Comparison of ENCODE assay signal across 20 cellular contexts in the genomic region with DNA sequence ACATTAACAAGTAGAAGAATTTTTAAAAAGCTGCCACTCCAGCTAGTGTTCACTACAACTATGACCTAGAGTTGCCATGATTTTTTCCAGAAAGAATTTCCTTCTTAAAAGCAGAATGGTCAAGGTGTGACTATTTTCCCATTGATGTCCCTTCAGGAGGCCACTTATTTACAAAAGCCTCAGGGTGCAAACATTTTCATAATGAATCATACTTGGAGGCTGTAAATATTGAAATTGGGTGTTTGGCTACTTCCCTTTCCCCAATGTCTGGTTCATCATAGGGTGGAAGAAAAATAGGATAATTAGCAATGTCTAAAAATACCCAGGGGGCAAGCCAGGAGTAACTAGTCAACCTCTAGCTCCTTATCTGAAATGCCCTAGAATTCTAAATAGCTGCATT. TPM values are rescaled to one million over a fixed set of nuclear protein-coding genes. Genes with fewer than 3 reads are reported as not detected.
DNase-seq lines count a peak whose midpoint lies in the region; ATAC-seq, FAIRE-seq and TF ChIP-seq lines count a peak whose summit lies in the region.
"Had no signal": no experiment of that assay in that cellular context is flagged by ENCODE, and none has a peak within 500 bp of the region (broad histone marks: within the 10 kb centered on the region; RNA-seq: fewer than 3 reads in every experiment).

No MANE protein-coding gene starts in this region.

- POLR2A ChIA-PET in HepG2 (lab: Yijun Ruan, JAX), result interaction anchor here (1.3 to 2.1 kb wide), 3 partner anchors 11 to 14 kb away, joined by 3 to 4 read pairs (median 3); no protein-coding TSS in a partner anchor

- H3K79me2 ChIP-seq in HepG2 (ENCODE audit: insufficient read depth, low read length), result peaks cover 61% of the 10 kb centered on the region

- H2AFZ ChIP-seq in HepG2 (ENCODE audit: low read length), result no peak overlapping the region
- H2AFZ ChIP-seq: GM23248 had no signal

- H3K9me3 ChIP-seq in HepG2 (ENCODE audit: low read length) (no peaks in the 10 kb centered on the region), right lobe of liver (no peaks in the 10 kb centered on the region), left lung (no peaks in the 10 kb centered on the region), Peyer's patch (no peaks in the 10 kb centered on the region)
- H3K9me3 ChIP-seq: BLaER1 treated with 17β-estradiol and CSF1 and Interleukin-3, amounts not matched to agents 10 nM and 100 nM had no signal

- no TSS peak for BruUV-seq in HepG2 (replicated peaks; lab: Mats Ljungman, UMichigan)

- H3K4me3 ChIP-seq in HepG2 (replicated peaks in 1 of 3; ENCODE audit: insufficient read depth in 1 of 3, low read depth in 2 of 3, low read length in 3 of 3), result no peak overlapping the region
- no peak overlapping the region for H3K4me3 ChIP-seq in right lobe of liver
- no peak overlapping the region for H3K4me3 ChIP-seq in left lung
- no peak overlapping the region for H3K4me3 ChIP-seq in Peyer's patch
- H3K4me3 ChIP-seq: BLaER1 treated with 17β-estradiol and CSF1 and Interleukin-3, amounts not matched to agents 10 nM and 100 nM; GM23248; K562; SK-N-MC had no signal

- H3K27ac ChIP-seq in HepG2 (ENCODE audit: extremely low read length, insufficient read depth, low read length) (no peak overlapping the region), right lobe of liver (no peak overlapping the region), left lung (no peak overlapping the region), Peyer's patch (no peak overlapping the region)
- H3K27ac ChIP-seq: BLaER1 treated with 17β-estradiol and CSF1 and Interleukin-3, amounts not matched to agents 10 nM and 100 nM; GM23248; SK-N-MC had no signal

- intact Hi-C loops in HepG2 (cut with micrococcal nuclease; ENCODE audit: unreplicated experiment), result no loop called here
- intact Hi-C loops in right lobe of liver (cut with DNase I), result no loop called here
- intact Hi-C loops in left lung (cut with DNase I), result no loop called here

- H3K4me1 ChIP-seq in HepG2 (ENCODE audit: insufficient read depth, low read length), result peaks cover 35% of the 10 kb centered on the region
- H3K4me1 ChIP-seq in right lobe of liver, result peaks cover 0 to 9% (median 3%) of the 10 kb centered on the region in 4 donors
- peaks cover 21% of the 10 kb centered on the region in 2 donors for H3K4me1 ChIP-seq in left lung
- peaks cover 0 to 21% (median 4%) of the 10 kb centered on the region in 4 donors for H3K4me1 ChIP-seq in Peyer's patch

- TF ChIP-seq POLR2A in HepG2 (IDR thresholded peaks at IDR 0.05; ENCODE audit: insufficient read depth in 1 of 2, low read depth in 2 of 2, low read length in 2 of 2), result no peak
- no peak for TF ChIP-seq POLR2A in right lobe of liver (IDR thresholded peaks at IDR 0.05)
- no peak for TF ChIP-seq POLR2A in Peyer's patch (IDR thresholded peaks at IDR 0.05)

- peaks cover 65% of the 10 kb centered on the region for H4K20me1 ChIP-seq in HepG2 (ENCODE audit: insufficient read depth, low read length)
- H4K20me1 ChIP-seq: BLaER1 treated with 17β-estradiol and CSF1 and Interleukin-3, amounts not matched to agents 10 nM and 100 nM had no signal

- no peak for TF ChIP-seq RAD21 in HepG2 (CRISPR knock-in tag; IDR thresholded peaks at IDR 0.05)

- in situ Hi-C loops in HepG2 (cut with HindIII; ENCODE audit: extremely low pct_ligation_motif_present, low pct_unique_long_range_greater_than_20kb), result loop anchor here (25.0 kb wide), 1 partner anchor 620 kb away; no protein-coding TSS in a partner anchor

- no peak overlapping the region for H3K4me2 ChIP-seq in HepG2 (ENCODE audit: low read depth, low read length)

- no peak overlapping the region for H3K9ac ChIP-seq in HepG2 (ENCODE audit: insufficient read depth, low read depth, low read length)
- H3K9ac ChIP-seq: BLaER1 treated with 17β-estradiol and CSF1 and Interleukin-3, amounts not matched to agents 10 nM and 100 nM; GM23248 had no signal

- ATAC-seq in HepG2 (no peak), right lobe of liver (no peak), left lung (peak; percentile 10), GM18909 (IDR thresholded peaks at IDR 0.05; ENCODE audit: poor library complexity, unreplicated experiment) (no peak)
- ATAC-seq: K562, Panc1, Right ventricle myocardium inferior had no signal

- DNase-seq in HepG2 (ENCODE audit: low spot score), result no peak
- DNase-seq in right lobe of liver, result no peak
- DNase-seq in NCI-H69 (lab: John Stamatoyannopoulos, UW), result peak; percentile 80
- DNase-seq in left lung, result no peak
- no peak for DNase-seq in Peyer's patch
- DNase-seq in NK-92 treated with Interleukin-12 subunit alpha and Interleukin-12 subunit beta, amount 100 ng/mL, for 24 hours (lab: John Stamatoyannopoulos, UW), result no peak
- DNase-seq: CD8-positive, alpha-beta memory T cell; GM23248; HCEC 1CT; NCI-H1105 treated with DMSO at 0.1 percent for 48 hours; NCI-H187; NCI-H345; NCI-H524 treated with DMSO at 0.1 percent for 48 hours had no signal

- H3K27me3 ChIP-seq in HepG2 (ENCODE audit: control insufficient read depth in 1 of 2, insufficient read depth in 2 of 2, low read length in 2 of 2) (no peaks in the 10 kb centered on the region), right lobe of liver (no peaks in the 10 kb centered on the region), left lung (no peaks in the 10 kb centered on the region), Peyer's patch (no peaks in the 10 kb centered on the region)
- H3K27me3 ChIP-seq: BLaER1 treated with 17β-estradiol and CSF1 and Interleukin-3, amounts not matched to agents 10 nM and 100 nM had no signal

- FAIRE-seq in HepG2 (lab: Jason Lieb, UNC), result no peak
- FAIRE-seq: G401.6 had no signal

- TF ChIP-seq EP300 in HepG2 (IDR thresholded peaks at IDR 0.05; ENCODE audit: low read depth in 2 of 2, low read length in 2 of 2) (peak in 1 of 2 experiments; percentile 79; a peak in 1 of 4 replicates), HepG2 (CRISPR knock-in tag; IDR thresholded peaks at IDR 0.05; ENCODE audit: borderline replicate concordance) (no peak)

- TF ChIP-seq CTCF in HepG2 (CRISPR knock-in tag; IDR thresholded peaks at IDR 0.05) (no peak), right lobe of liver (IDR thresholded peaks at IDR 0.05) (no peak), left lung (IDR thresholded peaks at IDR 0.05) (no peak), Peyer's patch (IDR thresholded peaks at IDR 0.05) (no peak)

- CTCF ChIA-PET in HepG2 (lab: Yijun Ruan, JAX; ENCODE audit: low intra/inter-chr PET ratio, low total read pairs), result no interaction called here

- H3K36me3 ChIP-seq in HepG2 (replicated peaks in 1 of 2; ENCODE audit: control insufficient read depth in 1 of 2, insufficient read depth in 2 of 2, low read length in 2 of 2), result peaks cover 64 to 97% of the 10 kb centered on the region in 2 experiments
- H3K36me3 ChIP-seq in right lobe of liver, result no peaks in the 10 kb centered on the region
- peaks cover 0 to 27% of the 10 kb centered on the region in 2 donors for H3K36me3 ChIP-seq in left lung
- H3K36me3 ChIP-seq in Peyer's patch, result peaks cover 0 to 7% (median 0%) of the 10 kb centered on the region in 3 donors

TF ChIP-seq in HepG2, 621 proteins besides CTCF, POLR2A, EP300 and RAD21 (continues in another document):
- TF ChIP-seq ZNF33A (CRISPR knock-in tag; IDR thresholded peaks at IDR 0.05; ENCODE audit: borderline replicate concordance) (no peak), TAF1 (CRISPR knock-in tag; IDR thresholded peaks at IDR 0.05) (no peak), CAMTA2 (CRISPR knock-in tag; IDR thresholded peaks at IDR 0.05; ENCODE audit: borderline replicate concordance) (no peak)
- TF ChIP-seq, protein P1, sequence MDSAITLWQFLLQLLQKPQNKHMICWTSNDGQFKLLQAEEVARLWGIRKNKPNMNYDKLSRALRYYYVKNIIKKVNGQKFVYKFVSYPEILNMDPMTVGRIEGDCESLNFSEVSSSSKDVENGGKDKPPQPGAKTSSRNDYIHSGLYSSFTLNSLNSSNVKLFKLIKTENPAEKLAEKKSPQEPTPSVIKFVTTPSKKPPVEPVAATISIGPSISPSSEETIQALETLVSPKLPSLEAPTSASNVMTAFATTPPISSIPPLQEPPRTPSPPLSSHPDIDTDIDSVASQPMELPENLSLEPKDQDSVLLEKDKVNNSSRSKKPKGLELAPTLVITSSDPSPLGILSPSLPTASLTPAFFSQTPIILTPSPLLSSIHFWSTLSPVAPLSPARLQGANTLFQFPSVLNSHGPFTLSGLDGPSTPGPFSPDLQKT (CRISPR knock-in tag; IDR thresholded peaks at IDR 0.05; ENCODE audit: borderline replicate concordance), result no peak

RNA-seq across cellular contexts. Expression of gene AXIN2, which starts 18.9 kb away (rescaled TPM):
- total RNA-seq in HepG2 (2016; rRNA removed; fragmentation: Illumina TruSeq; extraction: Trizol) (53.8 and 58.6 TPM in 2 replicates), right lobe of liver (1 to 10 TPM; 1.0 to 2.4 (median 2.0) TPM), left lung (10 to 100 TPM; 25.0 to 41.6 TPM), Peyer's patch (10 to 100 TPM; 16.5 to 69.3 (median 29.4) TPM)
- 12.0 and 13.7 TPM in 2 replicates for total RNA-seq in HepG2 (2016; cell fraction: cytosol; rRNA removed; fragmentation: Illumina TruSeq; extraction: Trizol; ENCODE audit: low read depth)
- 45.1 and 59.6 TPM in 2 replicates for total RNA-seq in HepG2 (2016; cell fraction: insoluble cytoplasmic fraction; rRNA removed; fragmentation: Illumina TruSeq; extraction: Trizol)
- 27.0 and 28.7 TPM in 2 replicates for total RNA-seq in HepG2 (2016; cell fraction: membrane; rRNA removed; fragmentation: Illumina TruSeq; extraction: Trizol)
- 79.3 and 81.9 TPM in 2 replicates for total RNA-seq in HepG2 (2016; cell fraction: nucleus; rRNA removed; fragmentation: Illumina TruSeq; extraction: Trizol)
- 55.0 and 63.4 TPM in 2 replicates for polyA plus RNA-seq in HepG2 (2011; rRNA removed)
- 29.9 and 39.9 TPM in 2 replicates for polyA plus RNA-seq in HepG2 (2011; cell fraction: cytosol; rRNA removed)
- polyA plus RNA-seq in HepG2 (2011; cell fraction: nucleus; rRNA removed), result 126 and 210 TPM in 2 replicates
- 55.5 and 56.3 TPM in 2 replicates for polyA plus RNA-seq in HepG2 (2012)
- polyA plus RNA-seq in HepG2 (2016; cell fraction: cytosol; fragmentation: Illumina TruSeq; extraction: Trizol; ENCODE audit: low read depth), result 2.0 and 2.2 TPM in 2 replicates
- 34.3 and 44.8 TPM in 2 replicates for polyA plus RNA-seq in HepG2 (2016; cell fraction: insoluble cytoplasmic fraction; fragmentation: Illumina TruSeq; extraction: Trizol; ENCODE audit: low read depth)
- polyA plus RNA-seq in HepG2 (2016; cell fraction: membrane; fragmentation: Illumina TruSeq; extraction: Trizol; ENCODE audit: low read depth), result 9.2 and 9.3 TPM in 2 replicates
- 115 and 117 TPM in 2 replicates for polyA plus RNA-seq in HepG2 (2016; cell fraction: nucleus; fragmentation: Illumina TruSeq; extraction: Trizol; ENCODE audit: insufficient read depth, low read depth)
- polyA minus RNA-seq in HepG2 (2011; rRNA and poly(A)+ RNA removed; ENCODE audit: low replicate concordance), result 0.09 and 105 TPM in 2 replicates
- polyA minus RNA-seq in HepG2 (2011; cell fraction: cytosol; rRNA and poly(A)+ RNA removed), result 43.2 and 45.6 TPM in 2 replicates
- polyA minus RNA-seq in HepG2 (2011; cell fraction: nucleus; rRNA and poly(A)+ RNA removed), result 175 and 211 TPM in 2 replicates
